In the genomic region with DNA sequence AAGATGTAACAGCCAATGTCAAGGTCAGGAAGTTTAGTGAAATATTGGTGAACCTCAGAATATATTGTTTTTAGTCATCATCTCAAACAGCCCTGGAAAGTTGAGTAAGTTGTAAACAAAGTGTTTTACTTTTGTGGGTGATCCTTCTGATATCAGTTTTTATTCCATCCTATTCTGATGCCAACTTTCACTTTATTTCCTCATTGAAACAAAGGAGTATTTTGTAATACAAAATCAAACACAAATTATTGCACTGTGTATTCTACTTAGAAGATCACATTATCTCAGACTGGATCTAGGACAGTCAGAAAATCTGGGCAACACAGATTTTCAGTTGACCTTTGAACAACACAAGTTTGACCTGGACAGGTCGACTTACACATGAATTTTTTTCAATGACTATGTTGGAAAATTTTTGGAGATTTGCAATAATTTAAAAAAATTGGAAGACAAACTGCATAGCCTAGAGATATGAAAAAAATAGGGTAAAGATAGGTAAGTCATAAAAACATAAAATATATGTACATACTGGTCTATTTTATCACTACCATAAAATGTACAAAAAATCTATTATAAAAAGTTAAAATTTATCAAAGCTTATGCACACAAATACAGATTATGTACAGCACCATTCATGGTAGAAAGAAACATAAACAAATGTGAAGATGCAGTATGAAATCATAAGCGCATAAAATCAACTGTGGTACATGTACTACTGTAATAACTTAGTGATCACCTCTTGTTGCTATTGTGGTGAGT, we compare ENCODE assay signal across 20 cellular contexts.
"Had no signal": no experiment of that assay in that cellular context is flagged by ENCODE, and none has a peak within 500 bp of the region (broad histone marks: within the 10 kb centered on the region; RNA-seq: fewer than 3 reads in every experiment).

No MANE protein-coding gene starts in this region.

- DNase-seq: cortex of kidney; effector memory CD8-positive, alpha-beta T cell; erythroblast; esophagus squamous epithelium; foreskin fibroblast; gastrocnemius medialis; head of caudate nucleus; naive thymus-derived CD4-positive, alpha-beta T cell; stimulated activated CD4-positive, alpha-beta T cell treated with anti-CD3 and anti-CD28 coated beads, Interleukin-2, amount 100 ng/mL, for 24 hours; stimulated activated CD4-positive, alpha-beta T cell treated with anti-CD3 and anti-CD28 coated beads, Interleukin-4, amount 100 ng/mL, for 24 hours; stimulated activated naive CD4-positive, alpha-beta T cell treated with Interleukin-2 at 50 U/mL for 16 hours; stomach; thyroid gland had no signal

- H3K4me3 ChIP-seq: esophagus squamous epithelium, gastrocnemius medialis, lung, neural progenitor cell, prostate gland, right atrium auricular region, stomach, thyroid gland had no signal

- H3K36me3 ChIP-seq: esophagus squamous epithelium, gastrocnemius medialis, neural progenitor cell, prostate gland, right atrium auricular region, stomach, thyroid gland had no signal

- H3K27ac ChIP-seq: esophagus squamous epithelium, gastrocnemius medialis, neural progenitor cell, prostate gland, right atrium auricular region, stomach, thyroid gland had no signal

- H3K9me3 ChIP-seq: esophagus squamous epithelium, gastrocnemius medialis, prostate gland, right atrium auricular region, stomach, thyroid gland had no signal

- ATAC-seq: effector memory CD8-positive, alpha-beta T cell; gastrocnemius medialis; left lobe of liver; naive thymus-derived CD4-positive, alpha-beta T cell; sciatic nerve; stimulated activated effector memory CD8-positive, alpha-beta T cell treated with anti-CD3 and anti-CD28 coated beads, Interleukin-12 subunit alpha, Interleukin-12 subunit beta, amount 100 ng/mL, for 72 hours had no signal

- H3K4me1 ChIP-seq: esophagus squamous epithelium, gastrocnemius medialis, neural progenitor cell, prostate gland, right atrium auricular region, stomach, thyroid gland had no signal

- H3K27me3 ChIP-seq: esophagus squamous epithelium, gastrocnemius medialis, neural progenitor cell, right atrium auricular region, stomach, thyroid gland had no signal
